ENCODE assay signal across 10 cellular contexts in the genomic region with DNA sequence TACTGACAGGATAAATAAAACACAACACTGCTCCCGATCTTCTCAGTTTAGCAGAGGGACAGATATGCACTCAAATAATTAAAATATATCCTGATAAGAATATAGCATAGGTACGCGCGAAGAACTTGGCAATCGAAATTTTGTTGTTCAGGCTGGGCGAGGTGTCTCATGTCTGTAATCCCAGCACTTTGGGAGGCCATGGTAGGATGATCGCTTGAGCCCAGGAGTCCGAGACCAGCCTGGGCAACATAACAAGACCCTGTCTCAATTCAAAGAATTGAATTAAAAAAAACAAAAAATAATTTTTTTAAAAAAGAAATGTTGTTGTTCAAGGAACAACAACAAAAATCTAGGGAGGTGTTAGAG. TPM values are rescaled to one million over a fixed set of nuclear protein-coding genes. Genes with fewer than 3 reads are reported as not detected.
DNase-seq lines count a peak whose midpoint lies in the region; ATAC-seq and TF ChIP-seq lines count a peak whose summit lies in the region.
"Had no signal": no experiment of that assay in that cellular context is flagged by ENCODE, and none has a peak within 500 bp of the region (broad histone marks: within the 10 kb centered on the region; RNA-seq: fewer than 3 reads in every experiment).

No MANE protein-coding gene starts in this region.

- H3K9me3 Mint-ChIP-seq in activated T-cell treated with anti-CD3 and anti-CD28 coated beads, Interleukin-2, amount 50 U/mL, for 24 hours = no peaks in the 10 kb centered on the region
- H3K9me3 Mint-ChIP-seq in activated B cell treated with CpG ODN at 0.5 μM for 24 hours = no peaks in the 10 kb centered on the region

- H3K4me3 ChIP-seq in neutrophil (ENCODE audit: low read depth in 1 of 2, low read length in 1 of 2) = peak overlapping the region in 1 of 2 experiments; percentile 29

- H3K9me3 ChIP-seq in neutrophil = peaks cover 6% of the 10 kb centered on the region

- no peak for ATAC-seq in activated B cell treated with CpG ODN at 0.5 μM for 24 hours (ENCODE audit: low read depth)
- no peak for ATAC-seq in GM21526 (IDR thresholded peaks at IDR 0.05; ENCODE audit: low FRiP score, unreplicated experiment)

- peaks cover 71% of the 10 kb centered on the region for H3K36me3 ChIP-seq in neutrophil

- no peaks in the 10 kb centered on the region for H3K27me3 Mint-ChIP-seq in activated T-cell treated with anti-CD3 and anti-CD28 coated beads, Interleukin-2, amount 50 U/mL, for 24 hours
- H3K27me3 Mint-ChIP-seq in activated B cell treated with CpG ODN at 0.5 μM for 24 hours = no peaks in the 10 kb centered on the region

- H3K4me1 Mint-ChIP-seq in activated T-cell treated with anti-CD3 and anti-CD28 coated beads, Interleukin-2, amount 50 U/mL, for 24 hours (ENCODE audit: low read depth) = peaks cover 83% of the 10 kb centered on the region
- peaks cover 93% of the 10 kb centered on the region for H3K4me1 Mint-ChIP-seq in activated B cell treated with CpG ODN at 0.5 μM for 24 hours

- no peaks in the 10 kb centered on the region for H3K27me3 ChIP-seq in neutrophil

- peaks cover 64 to 92% of the 10 kb centered on the region in 2 experiments for H3K4me1 ChIP-seq in neutrophil (ENCODE audit: control insufficient read depth in 1 of 2, insufficient read depth in 1 of 2, low read depth in 1 of 2, low read length in 1 of 2)

- H3K27ac ChIP-seq in neutrophil = peak overlapping the region; percentile 96

- peak overlapping the region; percentile 99 for H3K4me3 Mint-ChIP-seq in activated T-cell treated with anti-CD3 and anti-CD28 coated beads, Interleukin-2, amount 50 U/mL, for 24 hours
- H3K4me3 Mint-ChIP-seq in activated B cell treated with CpG ODN at 0.5 μM for 24 hours = peak overlapping the region; percentile 72

- peak overlapping the region; percentile 100 for H3K27ac Mint-ChIP-seq in activated T-cell treated with anti-CD3 and anti-CD28 coated beads, Interleukin-2, amount 50 U/mL, for 24 hours
- H3K27ac Mint-ChIP-seq in activated B cell treated with CpG ODN at 0.5 μM for 24 hours = peak overlapping the region; percentile 98

- H3K36me3 Mint-ChIP-seq in activated T-cell treated with anti-CD3 and anti-CD28 coated beads, Interleukin-2, amount 50 U/mL, for 24 hours (ENCODE audit: low read depth) = peaks cover 64% of the 10 kb centered on the region
- peaks cover 60% of the 10 kb centered on the region for H3K36me3 Mint-ChIP-seq in activated B cell treated with CpG ODN at 0.5 μM for 24 hours (ENCODE audit: low read depth)

- CTCF ChIA-PET in activated B cell treated with CpG ODN at 0.5 μM for 24 hours (lab: Charles Lee) = interaction anchor here (0.8 to 16.4 kb wide), 5 partner anchors 8 to 54 kb away, joined by 3 to 239 read pairs (median 8); a partner anchor contains a TSS

- TF ChIP-seq CTCF in activated B cell treated with CpG ODN at 0.5 μM for 24 hours (IDR thresholded peaks at IDR 0.05) (no peak), neutrophil (IDR thresholded peaks at IDR 0.05) (no peak)

- POLR2A ChIA-PET in activated B cell treated with CpG ODN at 0.5 μM for 24 hours (lab: Charles Lee) = interaction anchor here (0.8 to 24.4 kb wide), 6 partner anchors 1 to 180 kb away, joined by 3 to 2387 read pairs (median 528); a partner anchor contains a TSS

- DNase-seq in activated T-cell treated with anti-CD3 and anti-CD28 coated beads, Interleukin-2, amount 50 U/mL, for 24 hours = no peak
- DNase-seq in activated T-cell treated with anti-CD3 and anti-CD28 coated beads, Interleukin-2, amount 50 U/mL, for 1 hour = no peak
- DNase-seq in activated B cell treated with CpG ODN at 0.5 μM for 24 hours = no peak
- DNase-seq in SHP77 (lab: John Stamatoyannopoulos, UW) = no peak
- DNase-seq: GDM1, NCI-H1417, NCI-H748 treated with DMSO at 0.1 percent for 48 hours, SW 1271 had no signal

- intact Hi-C loops in activated B cell treated with CpG ODN at 0.5 μM for 24 hours (cut with micrococcal nuclease) = loop anchor here (1.0 kb wide), 1 partner anchor 9 kb away; no protein-coding TSS in a partner anchor

RNA-seq across cellular contexts. Expression of a gene that starts 7.6 kb away (rescaled TPM):
- 3,396 and 3,707 TPM in 2 replicates for total RNA-seq in activated B cell treated with CpG ODN at 0.5 μM for 24 hours

RNA-seq across cellular contexts. Expression of a gene that starts 7.8 kb away (rescaled TPM):
- total RNA-seq in activated B cell treated with CpG ODN at 0.5 μM for 24 hours = 19.8 and 27.2 TPM in 2 replicates

RNA-seq across cellular contexts. Expression of a gene that starts 17.4 kb away (rescaled TPM):
- 30.8 and 35.4 TPM in 2 replicates for total RNA-seq in activated B cell treated with CpG ODN at 0.5 μM for 24 hours

RNA-seq across cellular contexts. Expression of a gene that starts 55.4 kb away (rescaled TPM):
- 132 and 161 TPM in 2 replicates for total RNA-seq in activated B cell treated with CpG ODN at 0.5 μM for 24 hours
